2 cellular contexts compared by ENCODE assay signal in the genomic region with DNA sequence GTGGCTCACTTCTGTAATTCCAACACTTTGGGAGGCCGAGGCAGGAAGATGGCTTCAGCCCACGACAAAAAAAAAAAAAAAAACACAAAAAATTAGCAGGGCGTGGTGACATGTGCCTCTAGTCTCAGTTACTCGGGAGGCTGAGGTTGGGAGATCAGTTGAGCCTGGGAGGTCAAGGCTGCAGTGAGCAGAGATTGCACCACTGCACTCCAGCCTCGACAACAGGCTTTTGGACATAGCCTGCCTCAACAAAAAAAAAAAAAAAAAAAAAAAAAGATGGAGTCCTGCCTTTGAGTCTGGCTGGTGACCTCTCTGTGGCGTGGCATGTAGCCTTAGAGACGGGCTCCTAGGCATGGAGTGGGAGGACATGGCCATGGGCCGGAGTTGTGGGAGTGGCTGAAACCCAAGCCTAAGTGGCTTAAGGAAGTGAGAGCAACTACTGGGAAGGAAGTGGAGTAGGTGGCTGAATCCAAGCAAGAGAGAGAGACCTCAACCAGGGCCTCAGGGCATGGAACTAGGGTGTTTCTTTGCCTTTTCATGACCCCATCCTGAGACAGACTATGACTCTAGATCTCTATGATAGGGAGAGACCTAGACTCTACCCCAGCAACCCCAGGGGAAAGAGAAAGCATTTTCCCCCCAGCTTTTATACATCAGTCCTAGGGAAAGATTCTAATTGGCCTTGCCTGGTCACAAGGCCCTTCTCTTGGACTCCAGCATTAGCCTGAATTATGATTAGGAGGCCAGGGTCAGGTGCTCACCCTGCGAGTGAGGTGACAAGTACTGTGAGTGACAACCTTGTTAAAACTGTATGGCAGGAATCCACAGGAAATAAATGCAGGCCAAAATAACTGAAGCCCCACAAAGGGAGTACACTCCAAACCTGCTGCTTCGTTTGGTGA.
TF ChIP-seq lines count a peak whose summit lies in the region.

No MANE protein-coding gene starts in this region.

TF ChIP-seq in WTC11, 78 proteins besides CTCF, POLR2A, EP300 and RAD21 (continues in another document):
- TF ChIP-seq PREB (CRISPR knock-in tag; IDR thresholded peaks at IDR 0.05; ENCODE audit: borderline replicate concordance): no peak
- TF ChIP-seq GRHL2 (CRISPR knock-in tag; IDR thresholded peaks at IDR 0.05; ENCODE audit: insufficient replicate concordance, severe bottlenecking): no peak
- no peak for TF ChIP-seq HMGXB4 (CRISPR knock-in tag; IDR thresholded peaks at IDR 0.05)
- TF ChIP-seq ELF4 (CRISPR knock-in tag; IDR thresholded peaks at IDR 0.05; ENCODE audit: low read depth): no peak
- TF ChIP-seq, protein P1, sequence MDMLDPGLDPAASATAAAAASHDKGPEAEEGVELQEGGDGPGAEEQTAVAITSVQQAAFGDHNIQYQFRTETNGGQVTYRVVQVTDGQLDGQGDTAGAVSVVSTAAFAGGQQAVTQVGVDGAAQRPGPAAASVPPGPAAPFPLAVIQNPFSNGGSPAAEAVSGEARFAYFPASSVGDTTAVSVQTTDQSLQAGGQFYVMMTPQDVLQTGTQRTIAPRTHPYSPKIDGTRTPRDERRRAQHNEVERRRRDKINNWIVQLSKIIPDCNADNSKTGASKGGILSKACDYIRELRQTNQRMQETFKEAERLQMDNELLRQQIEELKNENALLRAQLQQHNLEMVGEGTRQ (CRISPR knock-in tag; IDR thresholded peaks at IDR 0.05): no peak
- TF ChIP-seq, protein P2, sequence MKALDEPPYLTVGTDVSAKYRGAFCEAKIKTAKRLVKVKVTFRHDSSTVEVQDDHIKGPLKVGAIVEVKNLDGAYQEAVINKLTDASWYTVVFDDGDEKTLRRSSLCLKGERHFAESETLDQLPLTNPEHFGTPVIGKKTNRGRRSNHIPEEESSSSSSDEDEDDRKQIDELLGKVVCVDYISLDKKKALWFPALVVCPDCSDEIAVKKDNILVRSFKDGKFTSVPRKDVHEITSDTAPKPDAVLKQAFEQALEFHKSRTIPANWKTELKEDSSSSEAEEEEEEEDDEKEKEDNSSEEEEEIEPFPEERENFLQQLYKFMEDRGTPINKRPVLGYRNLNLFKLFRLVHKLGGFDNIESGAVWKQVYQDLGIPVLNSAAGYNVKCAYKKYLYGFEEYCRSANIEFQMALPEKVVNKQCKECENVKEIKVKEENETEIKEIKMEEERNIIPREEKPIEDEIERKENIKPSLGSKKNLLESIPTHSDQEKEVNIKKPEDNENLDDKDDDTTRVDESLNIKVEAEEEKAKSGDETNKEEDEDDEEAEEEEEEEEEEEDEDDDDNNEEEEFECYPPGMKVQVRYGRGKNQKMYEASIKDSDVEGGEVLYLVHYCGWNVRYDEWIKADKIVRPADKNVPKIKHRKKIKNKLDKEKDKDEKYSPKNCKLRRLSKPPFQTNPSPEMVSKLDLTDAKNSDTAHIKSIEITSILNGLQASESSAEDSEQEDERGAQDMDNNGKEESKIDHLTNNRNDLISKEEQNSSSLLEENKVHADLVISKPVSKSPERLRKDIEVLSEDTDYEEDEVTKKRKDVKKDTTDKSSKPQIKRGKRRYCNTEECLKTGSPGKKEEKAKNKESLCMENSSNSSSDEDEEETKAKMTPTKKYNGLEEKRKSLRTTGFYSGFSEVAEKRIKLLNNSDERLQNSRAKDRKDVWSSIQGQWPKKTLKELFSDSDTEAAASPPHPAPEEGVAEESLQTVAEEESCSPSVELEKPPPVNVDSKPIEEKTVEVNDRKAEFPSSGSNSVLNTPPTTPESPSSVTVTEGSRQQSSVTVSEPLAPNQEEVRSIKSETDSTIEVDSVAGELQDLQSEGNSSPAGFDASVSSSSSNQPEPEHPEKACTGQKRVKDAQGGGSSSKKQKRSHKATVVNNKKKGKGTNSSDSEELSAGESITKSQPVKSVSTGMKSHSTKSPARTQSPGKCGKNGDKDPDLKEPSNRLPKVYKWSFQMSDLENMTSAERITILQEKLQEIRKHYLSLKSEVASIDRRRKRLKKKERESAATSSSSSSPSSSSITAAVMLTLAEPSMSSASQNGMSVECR (CRISPR knock-in tag; IDR thresholded peaks at IDR 0.05; ENCODE audit: borderline replicate concordance): no peak
- no peak for TF ChIP-seq SMAD4 (CRISPR knock-in tag; IDR thresholded peaks at IDR 0.05)
- no peak for TF ChIP-seq JAZF1 (CRISPR knock-in tag; IDR thresholded peaks at IDR 0.05)
- no peak for TF ChIP-seq ZNF416 (CRISPR knock-in tag; IDR thresholded peaks at IDR 0.05)
- no peak for TF ChIP-seq HMGA2 (CRISPR knock-in tag; IDR thresholded peaks at IDR 0.05)
- no peak for TF ChIP-seq E2F4 (CRISPR knock-in tag; IDR thresholded peaks at IDR 0.05; ENCODE audit: borderline replicate concordance, low read depth)
- no peak for TF ChIP-seq MLX (CRISPR knock-in tag; IDR thresholded peaks at IDR 0.05)
- no peak for TF ChIP-seq ATF1 (CRISPR knock-in tag; IDR thresholded peaks at IDR 0.05)

TF ChIP-seq in HepG2, 621 proteins besides CTCF, POLR2A, EP300 and RAD21 (continues in another document):
- 0 out of 2 replicates have a peak, but pooled peaks have one; percentile 12 for TF ChIP-seq ZBTB38 (CRISPR knock-in tag; IDR thresholded peaks at IDR 0.05)
- no peak for TF ChIP-seq KAT7 (CRISPR knock-in tag; IDR thresholded peaks at IDR 0.05; ENCODE audit: borderline replicate concordance)
- TF ChIP-seq HCFC1 (IDR thresholded peaks at IDR 0.05; ENCODE audit: low read depth, low read length): no peak
- TF ChIP-seq, protein P3, sequence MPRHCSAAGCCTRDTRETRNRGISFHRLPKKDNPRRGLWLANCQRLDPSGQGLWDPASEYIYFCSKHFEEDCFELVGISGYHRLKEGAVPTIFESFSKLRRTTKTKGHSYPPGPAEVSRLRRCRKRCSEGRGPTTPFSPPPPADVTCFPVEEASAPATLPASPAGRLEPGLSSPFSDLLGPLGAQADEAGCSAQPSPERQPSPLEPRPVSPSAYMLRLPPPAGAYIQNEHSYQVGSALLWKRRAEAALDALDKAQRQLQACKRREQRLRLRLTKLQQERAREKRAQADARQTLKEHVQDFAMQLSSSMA (CRISPR knock-in tag; IDR thresholded peaks at IDR 0.05): no peak
- TF ChIP-seq ZMYM4 (CRISPR knock-in tag; IDR thresholded peaks at IDR 0.05): 0 out of 2 replicates have a peak, but pooled peaks have one; percentile 29
- TF ChIP-seq, protein P4, sequence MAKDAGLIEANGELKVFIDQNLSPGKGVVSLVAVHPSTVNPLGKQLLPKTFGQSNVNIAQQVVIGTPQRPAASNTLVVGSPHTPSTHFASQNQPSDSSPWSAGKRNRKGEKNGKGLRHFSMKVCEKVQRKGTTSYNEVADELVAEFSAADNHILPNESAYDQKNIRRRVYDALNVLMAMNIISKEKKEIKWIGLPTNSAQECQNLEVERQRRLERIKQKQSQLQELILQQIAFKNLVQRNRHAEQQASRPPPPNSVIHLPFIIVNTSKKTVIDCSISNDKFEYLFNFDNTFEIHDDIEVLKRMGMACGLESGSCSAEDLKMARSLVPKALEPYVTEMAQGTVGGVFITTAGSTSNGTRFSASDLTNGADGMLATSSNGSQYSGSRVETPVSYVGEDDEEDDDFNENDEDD (CRISPR knock-in tag; IDR thresholded peaks at IDR 0.05; ENCODE audit: borderline replicate concordance): no peak
- no peak for TF ChIP-seq AHDC1 (CRISPR knock-in tag; IDR thresholded peaks at IDR 0.05; ENCODE audit: borderline replicate concordance)
- TF ChIP-seq EEA1 (CRISPR knock-in tag; IDR thresholded peaks at IDR 0.05; ENCODE audit: borderline replicate concordance): no peak
- 0 out of 2 replicates have a peak, but pooled peaks have one; percentile 20 for TF ChIP-seq SALL1 (CRISPR knock-in tag; IDR thresholded peaks at IDR 0.05)
- no peak for TF ChIP-seq IKZF5 (CRISPR knock-in tag; IDR thresholded peaks at IDR 0.05)
- TF ChIP-seq ZNF10 (CRISPR knock-in tag; IDR thresholded peaks at IDR 0.05; ENCODE audit: borderline replicate concordance, low read depth): no peak
- no peak for TF ChIP-seq IKZF1 (IDR thresholded peaks at IDR 0.05)
- TF ChIP-seq REPIN1 (CRISPR knock-in tag; IDR thresholded peaks at IDR 0.05; ENCODE audit: borderline replicate concordance, low read depth): no peak
- TF ChIP-seq CEBPB (IDR thresholded peaks at IDR 0.05; ENCODE audit: borderline replicate concordance, low read depth, low read length): peak; percentile 20; the same call in 1 of the 2 replicates
- TF ChIP-seq SKI (IDR thresholded peaks at IDR 0.05; ENCODE audit: partially characterized antibody): no peak
- TF ChIP-seq REL (CRISPR knock-in tag; conservative IDR thresholded peaks at IDR 0.05): no peak
- TF ChIP-seq, protein P5, sequence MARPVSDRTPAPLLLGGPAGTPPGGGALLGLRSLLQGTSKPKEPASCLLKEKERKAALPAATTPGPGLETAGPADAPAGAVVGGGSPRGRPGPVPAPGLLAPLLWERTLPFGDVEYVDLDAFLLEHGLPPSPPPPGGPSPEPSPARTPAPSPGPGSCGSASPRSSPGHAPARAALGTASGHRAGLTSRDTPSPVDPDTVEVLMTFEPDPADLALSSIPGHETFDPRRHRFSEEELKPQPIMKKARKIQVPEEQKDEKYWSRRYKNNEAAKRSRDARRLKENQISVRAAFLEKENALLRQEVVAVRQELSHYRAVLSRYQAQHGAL (CRISPR knock-in tag; IDR thresholded peaks at IDR 0.05; ENCODE audit: not compliant biosample characterization): no peak
- no peak for TF ChIP-seq ATF4 (CRISPR knock-in tag; IDR thresholded peaks at IDR 0.05)
- TF ChIP-seq RBM22 (optimal IDR thresholded peaks at IDR 0.05; ENCODE audit: low read length): peak; percentile 70
- no peak for TF ChIP-seq ZNF788 (CRISPR knock-in tag; IDR thresholded peaks at IDR 0.05; ENCODE audit: borderline replicate concordance)
- TF ChIP-seq TRIM22 (IDR thresholded peaks at IDR 0.05): no peak
- no peak for TF ChIP-seq NR1H2 (CRISPR knock-in tag; IDR thresholded peaks at IDR 0.05; ENCODE audit: borderline replicate concordance, low read depth)
- TF ChIP-seq HMG20A (CRISPR knock-in tag; IDR thresholded peaks at IDR 0.05; ENCODE audit: borderline replicate concordance): no peak
- TF ChIP-seq ZFP90 (CRISPR knock-in tag; IDR thresholded peaks at IDR 0.05; ENCODE audit: borderline replicate concordance): no peak
- TF ChIP-seq ZSCAN31 (CRISPR knock-in tag; IDR thresholded peaks at IDR 0.05; ENCODE audit: low read depth): no peak
- no peak for TF ChIP-seq ZNF510 (CRISPR knock-in tag; IDR thresholded peaks at IDR 0.05; ENCODE audit: low read depth)
- TF ChIP-seq U2AF2 (IDR thresholded peaks at IDR 0.05; ENCODE audit: low read depth, low read length): no peak
- no peak for TF ChIP-seq ZZZ3 (CRISPR knock-in tag; IDR thresholded peaks at IDR 0.05; ENCODE audit: borderline replicate concordance)
- TF ChIP-seq MLX (CRISPR knock-in tag; IDR thresholded peaks at IDR 0.05): no peak
